Comparison of ENCODE assay signal across 1 cellular context in genomic region chr7:149196151-149196704, GRCh38.
TF ChIP-seq lines count a peak whose summit lies in the region.

No MANE protein-coding gene starts in this region.

TF ChIP-seq in GM23338, 12 proteins besides CTCF, POLR2A, EP300 and RAD21 (continued from another document):
- TF ChIP-seq ZNF462 (CRISPR knock-in tag; IDR thresholded peaks at IDR 0.05) (no peak), CREB1 (CRISPR knock-in tag; IDR thresholded peaks at IDR 0.05; ENCODE audit: low read depth) (no peak), EZH2phosphoT487 (IDR thresholded peaks at IDR 0.05; ENCODE audit: unreplicated experiment) (no peak), ETS1 (IDR thresholded peaks at IDR 0.05) (no peak), ZNF331 (CRISPR knock-in tag; IDR thresholded peaks at IDR 0.05; ENCODE audit: low read depth) (no peak), NANOG (IDR thresholded peaks at IDR 0.05; ENCODE audit: borderline replicate concordance) (no peak), ZNF114 (CRISPR knock-in tag; IDR thresholded peaks at IDR 0.05) (no peak), JUNB (IDR thresholded peaks at IDR 0.05; ENCODE audit: unreplicated experiment) (no peak)
